ENCODE assay signal across 14 cellular contexts in genomic region chr14:61927015-61927414, GRCh38.
DNase-seq lines count a peak whose midpoint lies in the region; ATAC-seq and TF ChIP-seq lines count a peak whose summit lies in the region.
"Had no signal": no experiment of that assay in that cellular context is flagged by ENCODE, and none has a peak within 500 bp of the region (broad histone marks: within the 10 kb centered on the region; RNA-seq: fewer than 3 reads in every experiment).

No MANE protein-coding gene starts in this region.

- H3K4me1 ChIP-seq in IMR-90 (ENCODE audit: control insufficient read depth, insufficient read depth, low read length), result peaks cover 28% of the 10 kb centered on the region
- peaks cover 41% of the 10 kb centered on the region for H3K4me1 ChIP-seq in GM23338 (ENCODE audit: insufficient read depth)
- peaks cover 0 to 7% of the 10 kb centered on the region in 2 donors for H3K4me1 ChIP-seq in aorta (ENCODE audit: control insufficient read depth in 1 of 2, insufficient read depth in 2 of 2, low read length in 2 of 2)
- H3K4me1 ChIP-seq: upper lobe of right lung had no signal

- no peaks in the 10 kb centered on the region for H3K36me3 ChIP-seq in IMR-90 (ENCODE audit: control insufficient read depth, insufficient read depth, low read length)
- H3K36me3 ChIP-seq in GM23338 (ENCODE audit: insufficient read depth), result no peaks in the 10 kb centered on the region
- no peaks in the 10 kb centered on the region for H3K36me3 ChIP-seq in aorta (ENCODE audit: control insufficient read depth in 1 of 2, insufficient read depth in 2 of 2, low read length in 1 of 2)
- H3K36me3 ChIP-seq: upper lobe of right lung had no signal

- H2BK15ac ChIP-seq in IMR-90 (ENCODE audit: low read depth, low read length), result peak overlapping the region; percentile 24; the same call in 2 of the 3 replicates

- H3K27me3 Mint-ChIP-seq in mesothelial cell of epicardium (ENCODE audit: low read depth) (peaks cover 2% of the 10 kb centered on the region), GM23338 (ENCODE audit: insufficient read depth, low read depth, poor library complexity) (no peaks in the 10 kb centered on the region)
- H3K27me3 Mint-ChIP-seq in CD4-positive, alpha-beta T cell, result peaks cover 45% of the 10 kb centered on the region
- H3K27me3 Mint-ChIP-seq: activated B cell treated with CpG ODN at 0.5 μM for 24 hours had no signal

- CTCF ChIA-PET in IMR-90 (lab: Yijun Ruan, JAX), result interaction anchor here (0.5 to 3.6 kb wide), 5 partner anchors 14 to 201 kb away, joined by 3 to 30 read pairs (median 4); no protein-coding TSS in a partner anchor
- CTCF ChIA-PET in CD4-positive, alpha-beta T cell (lab: Charles Lee), result no interaction called here

- H3K4me3 ChIP-seq in IMR-90 (ENCODE audit: insufficient read depth, low read depth, low read length), result no peak overlapping the region
- no peak overlapping the region for H3K4me3 ChIP-seq in choroid plexus epithelial cell (ENCODE audit: low read depth, low read length)
- H3K4me3 ChIP-seq in GM23338, result no peak overlapping the region
- no peak overlapping the region for H3K4me3 ChIP-seq in aorta (ENCODE audit: low read length in 2 of 2)
- H3K4me3 ChIP-seq: upper lobe of right lung had no signal

- H4K8ac ChIP-seq in IMR-90 (ENCODE audit: low read depth in 2 of 2, low read length in 2 of 2), result peak overlapping the region; percentile 44 to 75; a peak in 3 of 4 replicates

- H3K9me1 ChIP-seq in IMR-90 (ENCODE audit: insufficient read depth, low read length), result peaks cover 2% of the 10 kb centered on the region; the same call in 1 of the 2 replicates

- H3K4me1 Mint-ChIP-seq in mesothelial cell of epicardium (peaks cover 20% of the 10 kb centered on the region), GM23338 (peaks cover 53% of the 10 kb centered on the region)
- no peaks in the 10 kb centered on the region for H3K4me1 Mint-ChIP-seq in CD4-positive, alpha-beta T cell (ENCODE audit: low read depth)

- no peaks in the 10 kb centered on the region for H3F3A ChIP-seq in GM23338 (replicated peaks; ENCODE audit: low read depth)

- H2BK20ac ChIP-seq in IMR-90 (ENCODE audit: low read depth, low read length), result peak overlapping the region; percentile 51

- H3K4me2 ChIP-seq in IMR-90 (ENCODE audit: low read depth, low read length), result peak overlapping the region; percentile 40; the same call in 1 of the 2 replicates
- no peak overlapping the region for H3K4me2 ChIP-seq in GM23338

- no peak overlapping the region for H2AFZ ChIP-seq in IMR-90 (replicated peaks; ENCODE audit: low read length, poor library complexity)
- no peak overlapping the region for H2AFZ ChIP-seq in GM23338

- peak; percentile 60 for ATAC-seq in IMR-90 (ENCODE audit: low read depth)
- no peak for ATAC-seq in GM23338
- ATAC-seq in aorta (ENCODE audit: low FRiP score), result no peak
- ATAC-seq in CD4-positive, alpha-beta T cell (ENCODE audit: poor library complexity), result no peak

- peak overlapping the region; percentile 58; the same call in 1 of the 2 replicates for H3K18ac ChIP-seq in IMR-90 (ENCODE audit: low read depth, low read length)

- H3K79me1 ChIP-seq in IMR-90 (ENCODE audit: low read depth in 1 of 2, low read length in 2 of 2), result peaks cover 12 to 14% of the 10 kb centered on the region in 2 experiments; a peak in 3 of 4 replicates

- H3K4me3 Mint-ChIP-seq in mesothelial cell of epicardium (no peak overlapping the region), GM23338 (no peak overlapping the region)
- H3K4me3 Mint-ChIP-seq in CD4-positive, alpha-beta T cell, result no peak overlapping the region
- H3K4me3 Mint-ChIP-seq: activated B cell treated with CpG ODN at 0.5 μM for 24 hours had no signal

- peak overlapping the region; percentile 31; the same call in 1 of the 2 replicates for H3K4ac ChIP-seq in IMR-90 (ENCODE audit: low read depth, low read length)

- H4K91ac ChIP-seq in IMR-90 (ENCODE audit: insufficient read depth, low read depth, low read length), result no peak overlapping the region

- H3K9me3 Mint-ChIP-seq in mesothelial cell of epicardium, result no peaks in the 10 kb centered on the region
- H3K9me3 Mint-ChIP-seq in GM23338, result no peaks in the 10 kb centered on the region
- no peaks in the 10 kb centered on the region for H3K9me3 Mint-ChIP-seq in CD4-positive, alpha-beta T cell
- H3K9me3 Mint-ChIP-seq: activated B cell treated with CpG ODN at 0.5 μM for 24 hours had no signal

- no peak overlapping the region; the same call in 1 of the 2 replicates for H3K56ac ChIP-seq in IMR-90 (ENCODE audit: extremely low read depth, insufficient read depth, low read length)

- intact Hi-C loops in IMR-90 (cut with micrococcal nuclease) (loop anchor here (10.0 kb wide), 1 partner anchor 1348 kb away; no protein-coding TSS in a partner anchor), aorta (cut with DNase I) (no loop called here)
- intact Hi-C loops in CD4-positive, alpha-beta T cell (cut with DNase I, micrococcal nuclease), result loop anchor here in 1 of 2 experiments (10.0 kb wide), 1 partner anchor 198 kb away; no protein-coding TSS in a partner anchor

- H3K27ac ChIP-seq in IMR-90 (ENCODE audit: insufficient read depth, low read length), result peak overlapping the region; percentile 38; the same call in 1 of the 2 replicates
- no peak overlapping the region for H3K27ac ChIP-seq in GM23338 (ENCODE audit: low read depth)
- H3K27ac ChIP-seq in aorta (ENCODE audit: low read depth in 1 of 2, low read length in 2 of 2), result no peak overlapping the region
- no peak overlapping the region for H3K27ac ChIP-seq in CD4-positive, alpha-beta T cell (ENCODE audit: low read depth, low read length)
- H3K27ac ChIP-seq: C4-2B, upper lobe of right lung had no signal

- H3K27ac Mint-ChIP-seq in mesothelial cell of epicardium (peak overlapping the region; percentile 17), GM23338 (no peak overlapping the region)
- H3K27ac Mint-ChIP-seq in CD4-positive, alpha-beta T cell, result no peak overlapping the region
- H3K27ac Mint-ChIP-seq: activated B cell treated with CpG ODN at 0.5 μM for 24 hours had no signal

- TF ChIP-seq POLR2A in IMR-90 (IDR thresholded peaks at IDR 0.05; ENCODE audit: low read depth, low read length), result no peak

- BruUV-seq in IMR-90 (replicated peaks; lab: Mats Ljungman, UMichigan), result no TSS peak

- in situ Hi-C loops in IMR-90 (cut with MboI; ENCODE audit: low sequenced_read_pairs), result no loop called here

- H3K27me3 ChIP-seq in IMR-90 (ENCODE audit: control insufficient read depth, insufficient read depth, low read length) (no peaks in the 10 kb centered on the region), GM23338 (ENCODE audit: insufficient read depth) (no peaks in the 10 kb centered on the region), aorta (ENCODE audit: control insufficient read depth in 1 of 2, insufficient read depth in 2 of 2, low read length in 1 of 2) (no peaks in the 10 kb centered on the region)
- H3K27me3 ChIP-seq in CD4-positive, alpha-beta T cell (ENCODE audit: control insufficient read depth, insufficient read depth, low read length), result peaks cover 3% of the 10 kb centered on the region
- H3K27me3 ChIP-seq: upper lobe of right lung had no signal

- WGBS in IMR-90 (ENCODE audit: extremely low coverage in 2 of 2, insufficient read length in 1 of 2), 2 experiments, result no CpG with 5 or more reads among the region's 1 CpG
- 3 to 5% methylated on average over 1 of the region's 1 CpG for WGBS in aorta, 2 donors

- peak overlapping the region; percentile 68; the same call in 1 of the 2 replicates for H3K9ac ChIP-seq in IMR-90 (ENCODE audit: low read depth, low read length)

- TF ChIP-seq CTCF in IMR-90 (conservative IDR thresholded peaks at IDR 0.05; ENCODE audit: low read depth, low read length) (no peak), choroid plexus epithelial cell (conservative IDR thresholded peaks at IDR 0.05; ENCODE audit: low read depth, low read length) (no peak), mesothelial cell of epicardium (IDR thresholded peaks at IDR 0.05; ENCODE audit: unreplicated experiment) (no peak), GM23338 (conservative IDR thresholded peaks at IDR 0.05; ENCODE audit: low read depth in 2 of 2) (no peak)
- TF ChIP-seq CTCF in CD4-positive, alpha-beta T cell (IDR thresholded peaks at IDR 0.05), result no peak

- dilution Hi-C loops in IMR-90 (cut with HindIII; ENCODE audit: low sequenced_read_pairs, unreplicated experiment), result no loop called here

- H4K20me1 ChIP-seq in IMR-90 (ENCODE audit: insufficient read depth, low read length) (no peaks in the 10 kb centered on the region), GM23338 (replicated peaks; ENCODE audit: insufficient read depth) (no peaks in the 10 kb centered on the region)

- H3K9me2 ChIP-seq in GM23338 (ENCODE audit: insufficient read depth), result no peaks in the 10 kb centered on the region; the same call in 1 of the 2 replicates

- H2BK5ac ChIP-seq in IMR-90 (ENCODE audit: low read depth, low read length, poor library complexity, severe bottlenecking), result peak overlapping the region; percentile 87

- POLR2A ChIA-PET in IMR-90 (lab: Charles Lee; ENCODE audit: unreplicated experiment), result interaction anchor here (1.1 kb wide), 1 partner anchor 23 kb away, joined by 3 read pairs; no protein-coding TSS in a partner anchor
- POLR2A ChIA-PET in CD4-positive, alpha-beta T cell (lab: Charles Lee), result no interaction called here

- no peak overlapping the region for H2AK9ac ChIP-seq in IMR-90 (replicated peaks; ENCODE audit: low read depth, low read length, poor library complexity)

- H3K79me2 ChIP-seq in GM23338 (replicated peaks; ENCODE audit: insufficient read depth), result no peaks in the 10 kb centered on the region

- DNase-seq in COLO829 (ENCODE audit: low spot score), result peak; percentile 14
- peak; percentile 69 for DNase-seq in IMR-90
- peak; percentile 15 for DNase-seq in choroid plexus epithelial cell (ENCODE audit: low read depth)
- DNase-seq in mesothelial cell of epicardium (ENCODE audit: low spot score in 2 of 2, unreplicated experiment in 2 of 2), result no peak
- DNase-seq in GM23338 (ENCODE audit: low spot score), result no peak
- no peak for DNase-seq in aorta
- no peak for DNase-seq in CD4-positive, alpha-beta T cell
- no peak for DNase-seq in NCI-H524 treated with DMSO at 0.1 percent for 48 hours (lab: John Stamatoyannopoulos, UW)
- DNase-seq: activated B cell treated with CpG ODN at 0.5 μM for 24 hours; activated naive CD4-positive, alpha-beta T cell treated with anti-CD3 and anti-CD28 coated beads, Interleukin-2, amount 50 U/mL, for 16 hours; NCI-H2081; NK-92 treated with Interleukin-12 subunit alpha and Interleukin-12 subunit beta, amount 100 ng/mL, for 24 hours; upper lobe of right lung had no signal

- 0 out of 2 replicates have a peak overlapping the region, but pooled peaks have one; percentile 24 for H3K14ac ChIP-seq in IMR-90 (replicated peaks; ENCODE audit: low read depth, low read length)

- no peak for TF ChIP-seq RAD21 in IMR-90 (IDR thresholded peaks at IDR 0.05; ENCODE audit: low read length)

- H4K5ac ChIP-seq in IMR-90 (ENCODE audit: low read depth, low read length), result peak overlapping the region; percentile 45; the same call in 1 of the 2 replicates

- H3K36me3 Mint-ChIP-seq in mesothelial cell of epicardium (no peaks in the 10 kb centered on the region), GM23338 (ENCODE audit: low read depth) (no peaks in the 10 kb centered on the region)
- H3K36me3 Mint-ChIP-seq in CD4-positive, alpha-beta T cell (ENCODE audit: low read depth), result no peaks in the 10 kb centered on the region

- no peaks in the 10 kb centered on the region for H3K9me3 ChIP-seq in IMR-90 (ENCODE audit: control insufficient read depth, insufficient read depth, low read length)
- H3K9me3 ChIP-seq in aorta (ENCODE audit: control insufficient read depth, low read length), result no peaks in the 10 kb centered on the region
- no peaks in the 10 kb centered on the region for H3K9me3 ChIP-seq in CD4-positive, alpha-beta T cell (ENCODE audit: control insufficient read depth, low read length)
- H3K9me3 ChIP-seq: upper lobe of right lung had no signal

- no peak overlapping the region for H3K23ac ChIP-seq in IMR-90 (ENCODE audit: low read depth, low read length)

- H2AK5ac ChIP-seq in IMR-90 (ENCODE audit: low read depth, low read length), result no peak overlapping the region

- H2BK120ac ChIP-seq in IMR-90 (ENCODE audit: low read depth, low read length), result peak overlapping the region; percentile 85

Comparison
In these comparisons a context has a peak if more than half of its experiments do, and no peak if none do; other contexts are left out.
1. DNase-seq: peak in COLO829 (single experiment), IMR-90 (single experiment) and choroid plexus epithelial cell (single experiment); none in mesothelial cell of epicardium (0 of 2), GM23338 (single experiment), aorta (0 of 2), CD4-positive, alpha-beta T cell (0 of 10) and NCI-H524 treated with DMSO at 0.1 percent for 48 hours (single experiment).